ENCODE assay signal across 11 cellular contexts in the genomic region with DNA sequence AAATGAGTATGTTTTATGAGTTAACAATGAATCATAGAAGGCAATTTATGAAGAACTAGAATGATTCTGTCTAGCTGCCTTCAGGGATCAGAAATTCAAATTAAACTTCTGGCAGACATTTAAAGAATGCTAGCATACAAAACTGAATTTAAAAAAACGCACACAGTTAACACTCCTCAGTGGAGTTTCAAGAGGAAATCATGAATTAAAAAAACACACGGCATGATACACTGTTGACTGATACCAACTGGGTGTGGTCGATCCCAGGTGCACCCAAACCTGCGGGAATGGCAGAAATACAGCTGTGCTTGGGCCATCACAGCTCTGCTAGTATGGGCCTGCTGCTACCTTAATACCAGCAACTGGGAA.
DNase-seq lines count a peak whose midpoint lies in the region; ATAC-seq and TF ChIP-seq lines count a peak whose summit lies in the region.
"Had no signal": no experiment of that assay in that cellular context is flagged by ENCODE, and none has a peak within 500 bp of the region (broad histone marks: within the 10 kb centered on the region; RNA-seq: fewer than 3 reads in every experiment).

No MANE protein-coding gene starts in this region.

- H3K4me3 ChIP-seq in GM23338 (no peak overlapping the region), OCI-LY3 (ENCODE audit: low read length) (peak overlapping the region; percentile 55), rectal smooth muscle tissue (ENCODE audit: low read length) (peak overlapping the region; percentile 29)
- H3K4me3 ChIP-seq: PC-9 had no signal

- no peaks in the 10 kb centered on the region for H3K9me2 ChIP-seq in GM23338 (ENCODE audit: insufficient read depth)

- peaks cover 3% of the 10 kb centered on the region; the same call in 1 of the 2 replicates for H3K27me3 ChIP-seq in GM23338 (ENCODE audit: insufficient read depth)
- H3K27me3 ChIP-seq in OCI-LY3 (ENCODE audit: low read depth, low read length): no peaks in the 10 kb centered on the region
- H3K27me3 ChIP-seq in rectal smooth muscle tissue (ENCODE audit: control insufficient read depth, insufficient read depth, low read length): no peaks in the 10 kb centered on the region

- peaks cover 64% of the 10 kb centered on the region for H3K79me2 ChIP-seq in GM23338 (replicated peaks; ENCODE audit: insufficient read depth)
- peaks cover 100% of the 10 kb centered on the region for H3K79me2 ChIP-seq in OCI-LY3 (ENCODE audit: low read length)

- H3K27ac Mint-ChIP-seq in GM23338: no peak overlapping the region
- H3K27ac Mint-ChIP-seq in effector memory CD8-positive, alpha-beta T cell: peak overlapping the region; percentile 32 to 83

- H3F3A ChIP-seq in GM23338 (replicated peaks; ENCODE audit: low read depth): no peaks in the 10 kb centered on the region

- H3K36me3 Mint-ChIP-seq in GM23338 (ENCODE audit: low read depth): no peaks in the 10 kb centered on the region
- peaks cover 15% of the 10 kb centered on the region for H3K36me3 Mint-ChIP-seq in effector memory CD8-positive, alpha-beta T cell (ENCODE audit: insufficient read depth)

- peaks cover 99% of the 10 kb centered on the region for H3K4me1 ChIP-seq in GM23338 (ENCODE audit: insufficient read depth)
- H3K4me1 ChIP-seq in OCI-LY3 (ENCODE audit: low read length): peaks cover 99% of the 10 kb centered on the region
- peaks cover 68% of the 10 kb centered on the region for H3K4me1 ChIP-seq in rectal smooth muscle tissue (ENCODE audit: control insufficient read depth, insufficient read depth, low read length)

- no peaks in the 10 kb centered on the region for H3K36me3 ChIP-seq in GM23338 (ENCODE audit: insufficient read depth)
- peaks cover 41% of the 10 kb centered on the region for H3K36me3 ChIP-seq in OCI-LY3 (replicated peaks; ENCODE audit: low read depth, low read length)
- H3K36me3 ChIP-seq in rectal smooth muscle tissue (ENCODE audit: control insufficient read depth, insufficient read depth, low read length): no peaks in the 10 kb centered on the region

- TF ChIP-seq CTCF in GM23338 (conservative IDR thresholded peaks at IDR 0.05; ENCODE audit: low read depth in 2 of 2) (no peak), OCI-LY3 (IDR thresholded peaks at IDR 0.05; ENCODE audit: low read depth, low read length) (no peak), GM20000 (IDR thresholded peaks at IDR 0.05; ENCODE audit: extremely low read depth, missing control alignments) (no peak)

- ATAC-seq in GM23338: peak; percentile 75
- ATAC-seq in effector memory CD8-positive, alpha-beta T cell (replicated peaks): no peak
- no peak for ATAC-seq in sciatic nerve

- intact Hi-C loops in sciatic nerve (cut with DNase I): no loop called here

- H3K4me3 Mint-ChIP-seq in GM23338: no peak overlapping the region
- H3K4me3 Mint-ChIP-seq in effector memory CD8-positive, alpha-beta T cell: peak overlapping the region; percentile 25 to 57

- peak overlapping the region; percentile 37; the same call in 1 of the 2 replicates for H3K9ac ChIP-seq in OCI-LY3 (ENCODE audit: low read length)
- H3K9ac ChIP-seq in rectal smooth muscle tissue (ENCODE audit: low read length): no peak overlapping the region

- H3K9me3 Mint-ChIP-seq in GM23338: no peaks in the 10 kb centered on the region
- H3K9me3 Mint-ChIP-seq in effector memory CD8-positive, alpha-beta T cell: no peaks in the 10 kb centered on the region

- H4K20me1 ChIP-seq in GM23338 (replicated peaks; ENCODE audit: insufficient read depth) (no peaks in the 10 kb centered on the region), OCI-LY3 (ENCODE audit: insufficient read depth, low read length) (peaks cover 99% of the 10 kb centered on the region)

- H2AFZ ChIP-seq in GM23338 (no peak overlapping the region), OCI-LY3 (ENCODE audit: low read depth, low read length) (no peak overlapping the region)
- H2AFZ ChIP-seq: PC-9 had no signal

- H3K27ac ChIP-seq in GM23338 (ENCODE audit: low read depth): no peak overlapping the region
- H3K27ac ChIP-seq in OCI-LY3 (ENCODE audit: low read length): peak overlapping the region; percentile 43
- peak overlapping the region; percentile 72 for H3K27ac ChIP-seq in rectal smooth muscle tissue (ENCODE audit: low read depth, low read length)
- H3K27ac ChIP-seq: PC-9 had no signal

- DNase-seq in GM23338 (ENCODE audit: low spot score) (no peak), DMS79 treated with DMSO at 0.1 percent for 48 hours (lab: John Stamatoyannopoulos, UW) (no peak), GM20000 (ENCODE audit: low spot score) (no peak), sciatic nerve (ENCODE audit: low spot score) (no peak), T1000 (lab: John Stamatoyannopoulos, UW) (no peak)
- no peak for DNase-seq in effector memory CD8-positive, alpha-beta T cell
- DNase-seq: activated CD8-positive, alpha-beta memory T cell treated with anti-CD3 and anti-CD28 coated beads, Interleukin-2, amount 50 U/mL, for 48 hours; nucleus accumbens had no signal

- H3K4me2 ChIP-seq in GM23338: peak overlapping the region; percentile 75
- H3K4me2 ChIP-seq in OCI-LY3 (ENCODE audit: low read length): peak overlapping the region; percentile 89
- H3K4me2 ChIP-seq: PC-9 had no signal

- peaks cover 98% of the 10 kb centered on the region for H3K4me1 Mint-ChIP-seq in GM23338
- peaks cover 38 to 95% of the 10 kb centered on the region in 2 donors for H3K4me1 Mint-ChIP-seq in effector memory CD8-positive, alpha-beta T cell (ENCODE audit: low read depth in 2 of 2)

- H3K27me3 Mint-ChIP-seq in GM23338 (ENCODE audit: insufficient read depth, low read depth, poor library complexity): peaks cover 12% of the 10 kb centered on the region
- H3K27me3 Mint-ChIP-seq in effector memory CD8-positive, alpha-beta T cell: no peaks in the 10 kb centered on the region

- no peaks in the 10 kb centered on the region for H3K9me3 ChIP-seq in OCI-LY3 (ENCODE audit: insufficient read depth, low read length)

TF ChIP-seq in GM23338, 12 proteins besides CTCF, POLR2A, EP300 and RAD21 (continues in another document):
- TF ChIP-seq POLR2AphosphoS5 (IDR thresholded peaks at IDR 0.05; ENCODE audit: low read depth) (no peak), JUNB (IDR thresholded peaks at IDR 0.05; ENCODE audit: unreplicated experiment) (no peak), EZH2 (IDR thresholded peaks at IDR 0.05; ENCODE audit: low read depth, unreplicated experiment) (no peak), ZNF114 (CRISPR knock-in tag; IDR thresholded peaks at IDR 0.05) (no peak)
- TF ChIP-seq, protein P1, sequence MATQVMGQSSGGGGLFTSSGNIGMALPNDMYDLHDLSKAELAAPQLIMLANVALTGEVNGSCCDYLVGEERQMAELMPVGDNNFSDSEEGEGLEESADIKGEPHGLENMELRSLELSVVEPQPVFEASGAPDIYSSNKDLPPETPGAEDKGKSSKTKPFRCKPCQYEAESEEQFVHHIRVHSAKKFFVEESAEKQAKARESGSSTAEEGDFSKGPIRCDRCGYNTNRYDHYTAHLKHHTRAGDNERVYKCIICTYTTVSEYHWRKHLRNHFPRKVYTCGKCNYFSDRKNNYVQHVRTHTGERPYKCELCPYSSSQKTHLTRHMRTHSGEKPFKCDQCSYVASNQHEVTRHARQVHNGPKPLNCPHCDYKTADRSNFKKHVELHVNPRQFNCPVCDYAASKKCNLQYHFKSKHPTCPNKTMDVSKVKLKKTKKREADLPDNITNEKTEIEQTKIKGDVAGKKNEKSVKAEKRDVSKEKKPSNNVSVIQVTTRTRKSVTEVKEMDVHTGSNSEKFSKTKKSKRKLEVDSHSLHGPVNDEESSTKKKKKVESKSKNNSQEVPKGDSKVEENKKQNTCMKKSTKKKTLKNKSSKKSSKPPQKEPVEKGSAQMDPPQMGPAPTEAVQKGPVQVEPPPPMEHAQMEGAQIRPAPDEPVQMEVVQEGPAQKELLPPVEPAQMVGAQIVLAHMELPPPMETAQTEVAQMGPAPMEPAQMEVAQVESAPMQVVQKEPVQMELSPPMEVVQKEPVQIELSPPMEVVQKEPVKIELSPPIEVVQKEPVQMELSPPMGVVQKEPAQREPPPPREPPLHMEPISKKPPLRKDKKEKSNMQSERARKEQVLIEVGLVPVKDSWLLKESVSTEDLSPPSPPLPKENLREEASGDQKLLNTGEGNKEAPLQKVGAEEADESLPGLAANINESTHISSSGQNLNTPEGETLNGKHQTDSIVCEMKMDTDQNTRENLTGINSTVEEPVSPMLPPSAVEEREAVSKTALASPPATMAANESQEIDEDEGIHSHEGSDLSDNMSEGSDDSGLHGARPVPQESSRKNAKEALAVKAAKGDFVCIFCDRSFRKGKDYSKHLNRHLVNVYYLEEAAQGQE (IDR thresholded peaks at IDR 0.05; ENCODE audit: unreplicated experiment): no peak
